ENCODE assay signal across 20 cellular contexts in the genomic region with DNA sequence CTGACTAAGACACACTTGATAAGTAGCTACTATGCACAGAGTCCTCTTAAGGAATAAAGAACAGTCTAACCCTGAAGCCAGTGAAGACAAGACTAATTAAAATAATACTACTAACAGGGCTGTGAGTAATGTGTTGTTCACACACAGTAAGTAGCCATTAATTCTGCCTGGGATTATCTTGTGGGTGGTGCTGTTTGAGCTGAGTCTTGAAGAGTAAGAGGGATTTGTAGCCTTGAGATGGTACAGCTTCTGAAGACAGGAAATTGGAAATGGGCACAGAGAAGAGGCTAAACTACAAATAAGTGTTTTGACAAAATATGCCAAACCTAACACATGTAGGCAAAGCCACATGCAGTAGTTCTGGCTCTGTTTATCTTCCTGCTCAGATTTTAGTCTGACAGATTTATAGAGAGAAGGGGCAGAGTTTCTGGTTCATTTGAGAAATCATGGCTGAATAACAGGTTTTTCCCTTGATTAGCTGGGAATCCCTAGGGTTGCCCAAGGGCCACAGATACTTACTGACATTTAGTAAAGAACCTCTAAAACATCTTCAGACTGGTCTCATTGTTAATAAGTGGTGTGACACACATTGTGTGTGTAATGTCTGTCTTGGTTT. TPM values are rescaled to one million over a fixed set of nuclear protein-coding genes. Genes with fewer than 3 reads are reported as not detected.
DNase-seq lines count a peak whose midpoint lies in the region; ATAC-seq and TF ChIP-seq lines count a peak whose summit lies in the region.
"Had no signal": no experiment of that assay in that cellular context is flagged by ENCODE, and none has a peak within 500 bp of the region (broad histone marks: within the 10 kb centered on the region; RNA-seq: fewer than 3 reads in every experiment).

No MANE protein-coding gene starts in this region.

- no peak overlapping the region for H3K4me3 Mint-ChIP-seq in CD4-positive, alpha-beta memory T cell
- H3K4me3 Mint-ChIP-seq: CD4-positive, CD25-positive, alpha-beta regulatory T cell; stimulated activated memory B cell treated with anti-CD40 and anti-IgM and Interleukin-4, amounts not matched to agents 10 μg/mL and 1 μg/mL and 100 μg/mL, for 72 hours had no signal

- CTCF ChIA-PET in CD4-positive, alpha-beta memory T cell (lab: Charles Lee; ENCODE audit: partially characterized antibody) = no interaction called here

- ATAC-seq in Right ventricle myocardium superior (ENCODE audit: poor library complexity) = no peak
- ATAC-seq: K562; stimulated activated memory B cell treated with anti-CD40 and anti-IgM and Interleukin-4, amounts not matched to agents 10 μg/mL and 1 μg/mL and 100 μg/mL, for 72 hours had no signal

- TF ChIP-seq POLR2A in prostate gland (IDR thresholded peaks at IDR 0.05) = no peak

- TF ChIP-seq CTCF in left ventricle myocardium inferior (IDR thresholded peaks at IDR 0.05; ENCODE audit: borderline replicate concordance) (no peak), ascending aorta (IDR thresholded peaks at IDR 0.05) (no peak), prostate gland (IDR thresholded peaks at IDR 0.05) (no peak)

- no peaks in the 10 kb centered on the region for H3K9me3 Mint-ChIP-seq in CD4-positive, alpha-beta memory T cell
- H3K9me3 Mint-ChIP-seq: stimulated activated memory B cell treated with anti-CD40 and anti-IgM and Interleukin-4, amounts not matched to agents 10 μg/mL and 1 μg/mL and 100 μg/mL, for 72 hours had no signal

- H3K36me3 ChIP-seq in left ventricle myocardium inferior = no peaks in the 10 kb centered on the region
- H3K36me3 ChIP-seq in ascending aorta = no peaks in the 10 kb centered on the region
- H3K36me3 ChIP-seq in CD4-positive, alpha-beta memory T cell (ENCODE audit: insufficient read depth, low read length) = no peaks in the 10 kb centered on the region
- H3K36me3 ChIP-seq in prostate gland = no peaks in the 10 kb centered on the region

- intact Hi-C loops in left ventricle myocardium inferior (cut with micrococcal nuclease) (no loop called here), Right ventricle myocardium superior (cut with DNase I) (no loop called here), ascending aorta (cut with DNase I) (no loop called here), prostate gland (cut with DNase I) (no loop called here)
- intact Hi-C loops in CD4-positive, alpha-beta memory T cell (cut with micrococcal nuclease) = no loop called here

- H3K27me3 ChIP-seq in left ventricle myocardium inferior (ENCODE audit: low read depth) = no peaks in the 10 kb centered on the region
- no peaks in the 10 kb centered on the region for H3K27me3 ChIP-seq in ascending aorta
- no peaks in the 10 kb centered on the region for H3K27me3 ChIP-seq in CD4-positive, alpha-beta memory T cell (ENCODE audit: insufficient read depth, low read length)
- no peaks in the 10 kb centered on the region for H3K27me3 ChIP-seq in prostate gland (replicated peaks; ENCODE audit: insufficient read depth)

- H3K27ac Mint-ChIP-seq in CD4-positive, alpha-beta memory T cell = no peak overlapping the region
- H3K27ac Mint-ChIP-seq: CD4-positive, CD25-positive, alpha-beta regulatory T cell; stimulated activated memory B cell treated with anti-CD40 and anti-IgM and Interleukin-4, amounts not matched to agents 10 μg/mL and 1 μg/mL and 100 μg/mL, for 72 hours had no signal

- H3K27me3 Mint-ChIP-seq in CD4-positive, alpha-beta memory T cell = no peaks in the 10 kb centered on the region
- H3K27me3 Mint-ChIP-seq: CD4-positive, CD25-positive, alpha-beta regulatory T cell; stimulated activated memory B cell treated with anti-CD40 and anti-IgM and Interleukin-4, amounts not matched to agents 10 μg/mL and 1 μg/mL and 100 μg/mL, for 72 hours had no signal

- H3K4me1 ChIP-seq in left ventricle myocardium inferior = peaks cover 7% of the 10 kb centered on the region
- no peaks in the 10 kb centered on the region for H3K4me1 ChIP-seq in ascending aorta
- H3K4me1 ChIP-seq in CD4-positive, alpha-beta memory T cell (ENCODE audit: insufficient read depth, low read length) = no peaks in the 10 kb centered on the region
- H3K4me1 ChIP-seq in prostate gland (replicated peaks) = no peaks in the 10 kb centered on the region

- H3K36me3 Mint-ChIP-seq in CD4-positive, alpha-beta memory T cell = no peaks in the 10 kb centered on the region
- H3K36me3 Mint-ChIP-seq: CD4-positive, CD25-positive, alpha-beta regulatory T cell; stimulated activated memory B cell treated with anti-CD40 and anti-IgM and Interleukin-4, amounts not matched to agents 10 μg/mL and 1 μg/mL and 100 μg/mL, for 72 hours had no signal

- H3K27ac ChIP-seq in left ventricle myocardium inferior (replicated peaks) = peak overlapping the region; percentile 45
- peak overlapping the region; percentile 29 to 41 for H3K27ac ChIP-seq in ascending aorta
- no peak overlapping the region for H3K27ac ChIP-seq in CD4-positive, alpha-beta memory T cell (ENCODE audit: low read depth, low read length)
- H3K27ac ChIP-seq in prostate gland = no peak overlapping the region

- DNase-seq in left ventricle myocardium inferior = no peak
- no peak for DNase-seq in Right ventricle myocardium superior
- no peak for DNase-seq in ascending aorta (ENCODE audit: low spot score in 2 of 2)
- peak; percentile 24 for DNase-seq in left kidney (ENCODE audit: low read depth, low spot score)
- no peak for DNase-seq in hepatic stellate cell (ENCODE audit: low spot score)
- DNase-seq in CD4-positive, alpha-beta memory T cell = no peak
- no peak for DNase-seq in NCI-H1105 (lab: John Stamatoyannopoulos, UW)
- DNase-seq in prostate gland (ENCODE audit: low spot score) = no peak
- DNase-seq: ACHN; activated CD4-positive, alpha-beta T cell treated with anti-CD3 and anti-CD28 coated beads for 48 hours; activated naive CD4-positive, alpha-beta T cell; aorta; CD4-positive, CD25-positive, alpha-beta regulatory T cell; cortex of kidney; DND-41; head of caudate nucleus; NCI-H1105 treated with DMSO at 0.1 percent for 48 hours; NCI-H2227 treated with DMSO at 0.1 percent for 48 hours had no signal

- H3K4me3 ChIP-seq in left ventricle myocardium inferior (no peak overlapping the region), ascending aorta (no peak overlapping the region), prostate gland (no peak overlapping the region)
- H3K4me3 ChIP-seq in CD4-positive, alpha-beta memory T cell (ENCODE audit: low read length in 2 of 2) = no peak overlapping the region
- H3K4me3 ChIP-seq: K562 had no signal

- H3K4me1 Mint-ChIP-seq in CD4-positive, alpha-beta memory T cell = no peaks in the 10 kb centered on the region
- H3K4me1 Mint-ChIP-seq: CD4-positive, CD25-positive, alpha-beta regulatory T cell; stimulated activated memory B cell treated with anti-CD40 and anti-IgM and Interleukin-4, amounts not matched to agents 10 μg/mL and 1 μg/mL and 100 μg/mL, for 72 hours had no signal

- H3K9me3 ChIP-seq in left ventricle myocardium inferior (replicated peaks) (peaks cover 2% of the 10 kb centered on the region), ascending aorta (no peaks in the 10 kb centered on the region), prostate gland (no peaks in the 10 kb centered on the region)
- no peaks in the 10 kb centered on the region for H3K9me3 ChIP-seq in CD4-positive, alpha-beta memory T cell (ENCODE audit: control insufficient read depth in 1 of 2, low read length in 2 of 2)

- POLR2A ChIA-PET in CD4-positive, alpha-beta memory T cell (lab: Charles Lee; ENCODE audit: partially characterized antibody) = no interaction called here

RNA-seq across cellular contexts. Expression of gene ITGBL1, which starts 38.0 kb away (rescaled TPM):
- total RNA-seq in left ventricle myocardium inferior (2.2 TPM), Right ventricle myocardium superior (6.8 TPM), ascending aorta (47.1 TPM), prostate gland (1 to 10 TPM in 1 of 2 donors, under 1 TPM in 1; 0.09 to 9.0 TPM)
- not detected for total RNA-seq in CD4-positive, alpha-beta memory T cell
- polyA plus RNA-seq in CD4-positive, alpha-beta memory T cell = not detected
- total RNA-seq: CD4-positive, CD25-positive, alpha-beta regulatory T cell had no signal
- polyA plus RNA-seq: CD4-positive, CD25-positive, alpha-beta regulatory T cell had no signal

Comparison
In these comparisons a context has a peak if more than half of its experiments do, and no peak if none do; other contexts are left out.
1. H3K27ac ChIP-seq: peak in left ventricle myocardium inferior (single experiment) and ascending aorta (2 of 2); none in CD4-positive, alpha-beta memory T cell (single experiment) and prostate gland (0 of 2).